Comparison of ENCODE assay signal across 12 cellular contexts in the genomic region with DNA sequence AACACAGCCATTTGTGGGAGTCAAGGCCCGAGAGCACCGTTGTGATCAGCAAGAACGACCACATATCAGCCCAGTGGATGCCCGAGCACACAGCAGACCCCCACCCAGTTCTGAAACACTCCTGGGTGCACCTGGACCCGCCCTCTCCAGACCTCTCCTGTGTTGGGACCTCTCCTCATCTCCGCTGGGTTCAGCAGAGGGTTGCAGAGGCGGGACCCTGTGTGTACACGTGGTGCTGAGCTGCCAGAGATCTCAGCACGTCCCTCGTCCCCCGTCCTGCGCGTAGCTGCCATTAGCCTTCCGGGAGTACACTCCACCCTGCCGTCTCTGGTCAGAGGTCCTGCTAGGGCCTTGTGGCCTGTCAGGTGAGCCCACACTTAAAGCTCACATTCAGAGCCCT.
"Had no signal": no experiment of that assay in that cellular context is flagged by ENCODE, and none has a peak within 500 bp of the region (broad histone marks: within the 10 kb centered on the region; RNA-seq: fewer than 3 reads in every experiment).

No MANE protein-coding gene starts in this region.

- H3K27me3 ChIP-seq: pancreas, upper lobe of right lung had no signal

- FAIRE-seq: pancreas, small intestine had no signal

- ATAC-seq: left colon; pancreas; stimulated activated memory B cell treated with anti-CD40 and anti-IgM and Interleukin-4, amounts not matched to agents 10 μg/mL and 1 μg/mL and 100 μg/mL, for 72 hours; upper lobe of right lung had no signal

- H3K4me3 Mint-ChIP-seq: activated CD4-positive, alpha-beta memory T cell treated with anti-CD3 and anti-CD28 coated beads for 36 hours; stimulated activated memory B cell treated with anti-CD40 and anti-IgM and Interleukin-4, amounts not matched to agents 10 μg/mL and 1 μg/mL and 100 μg/mL, for 72 hours had no signal

- H3K27me3 Mint-ChIP-seq: activated CD4-positive, alpha-beta memory T cell treated with anti-CD3 and anti-CD28 coated beads for 36 hours; stimulated activated memory B cell treated with anti-CD40 and anti-IgM and Interleukin-4, amounts not matched to agents 10 μg/mL and 1 μg/mL and 100 μg/mL, for 72 hours had no signal

- H3K27ac Mint-ChIP-seq: activated CD4-positive, alpha-beta memory T cell treated with anti-CD3 and anti-CD28 coated beads for 36 hours; stimulated activated memory B cell treated with anti-CD40 and anti-IgM and Interleukin-4, amounts not matched to agents 10 μg/mL and 1 μg/mL and 100 μg/mL, for 72 hours had no signal

- H3K9me3 Mint-ChIP-seq: activated CD4-positive, alpha-beta memory T cell treated with anti-CD3 and anti-CD28 coated beads for 36 hours; stimulated activated memory B cell treated with anti-CD40 and anti-IgM and Interleukin-4, amounts not matched to agents 10 μg/mL and 1 μg/mL and 100 μg/mL, for 72 hours had no signal

- H3K9me3 ChIP-seq: pancreas, upper lobe of right lung had no signal

- H3K4me3 ChIP-seq: pancreas, SK-N-MC, upper lobe of right lung had no signal

- H3K27ac ChIP-seq: pancreas, SK-N-MC, upper lobe of right lung had no signal

- H3K4me1 ChIP-seq: pancreas had no signal

- DNase-seq: activated CD4-positive, alpha-beta memory T cell treated with anti-CD3 and anti-CD28 coated beads for 36 hours; dermis blood vessel endothelial cell; erythroblast; glutamatergic neuron; left colon; mesendoderm; small intestine; T-helper 1 cell had no signal
